In the genomic region with DNA sequence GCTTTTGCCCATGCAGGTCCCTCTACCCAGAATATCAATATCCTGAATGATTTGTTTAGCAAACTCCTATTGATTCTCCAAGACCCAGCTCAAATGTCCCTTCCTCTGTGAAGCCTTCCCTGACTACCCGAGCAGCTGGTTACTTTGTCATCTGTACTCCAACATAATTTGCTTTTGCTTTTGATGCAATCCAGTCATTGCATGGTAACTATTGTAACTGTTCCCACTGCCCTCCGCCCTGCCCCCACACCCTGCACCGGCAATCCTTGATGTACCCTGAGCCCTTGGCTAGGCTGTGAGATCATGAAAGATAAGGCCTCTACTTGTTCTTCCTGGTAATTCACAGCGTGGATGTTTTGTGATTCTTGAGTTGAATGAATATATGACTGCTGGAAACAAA, we compare ENCODE assay signal across 1 cellular context.
TF ChIP-seq lines count a peak whose summit lies in the region.

No MANE protein-coding gene starts in this region.

TF ChIP-seq in HepG2, 621 proteins besides CTCF, POLR2A, EP300 and RAD21 (continued from another document and continues in another):
- TF ChIP-seq, protein P1, sequence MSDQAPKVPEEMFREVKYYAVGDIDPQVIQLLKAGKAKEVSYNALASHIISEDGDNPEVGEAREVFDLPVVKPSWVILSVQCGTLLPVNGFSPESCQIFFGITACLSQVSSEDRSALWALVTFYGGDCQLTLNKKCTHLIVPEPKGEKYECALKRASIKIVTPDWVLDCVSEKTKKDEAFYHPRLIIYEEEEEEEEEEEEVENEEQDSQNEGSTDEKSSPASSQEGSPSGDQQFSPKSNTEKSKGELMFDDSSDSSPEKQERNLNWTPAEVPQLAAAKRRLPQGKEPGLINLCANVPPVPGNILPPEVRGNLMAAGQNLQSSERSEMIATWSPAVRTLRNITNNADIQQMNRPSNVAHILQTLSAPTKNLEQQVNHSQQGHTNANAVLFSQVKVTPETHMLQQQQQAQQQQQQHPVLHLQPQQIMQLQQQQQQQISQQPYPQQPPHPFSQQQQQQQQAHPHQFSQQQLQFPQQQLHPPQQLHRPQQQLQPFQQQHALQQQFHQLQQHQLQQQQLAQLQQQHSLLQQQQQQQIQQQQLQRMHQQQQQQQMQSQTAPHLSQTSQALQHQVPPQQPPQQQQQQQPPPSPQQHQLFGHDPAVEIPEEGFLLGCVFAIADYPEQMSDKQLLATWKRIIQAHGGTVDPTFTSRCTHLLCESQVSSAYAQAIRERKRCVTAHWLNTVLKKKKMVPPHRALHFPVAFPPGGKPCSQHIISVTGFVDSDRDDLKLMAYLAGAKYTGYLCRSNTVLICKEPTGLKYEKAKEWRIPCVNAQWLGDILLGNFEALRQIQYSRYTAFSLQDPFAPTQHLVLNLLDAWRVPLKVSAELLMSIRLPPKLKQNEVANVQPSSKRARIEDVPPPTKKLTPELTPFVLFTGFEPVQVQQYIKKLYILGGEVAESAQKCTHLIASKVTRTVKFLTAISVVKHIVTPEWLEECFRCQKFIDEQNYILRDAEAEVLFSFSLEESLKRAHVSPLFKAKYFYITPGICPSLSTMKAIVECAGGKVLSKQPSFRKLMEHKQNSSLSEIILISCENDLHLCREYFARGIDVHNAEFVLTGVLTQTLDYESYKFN (CRISPR knock-in tag; conservative IDR thresholded peaks at IDR 0.05) = peak; percentile 75
- TF ChIP-seq, protein P2, sequence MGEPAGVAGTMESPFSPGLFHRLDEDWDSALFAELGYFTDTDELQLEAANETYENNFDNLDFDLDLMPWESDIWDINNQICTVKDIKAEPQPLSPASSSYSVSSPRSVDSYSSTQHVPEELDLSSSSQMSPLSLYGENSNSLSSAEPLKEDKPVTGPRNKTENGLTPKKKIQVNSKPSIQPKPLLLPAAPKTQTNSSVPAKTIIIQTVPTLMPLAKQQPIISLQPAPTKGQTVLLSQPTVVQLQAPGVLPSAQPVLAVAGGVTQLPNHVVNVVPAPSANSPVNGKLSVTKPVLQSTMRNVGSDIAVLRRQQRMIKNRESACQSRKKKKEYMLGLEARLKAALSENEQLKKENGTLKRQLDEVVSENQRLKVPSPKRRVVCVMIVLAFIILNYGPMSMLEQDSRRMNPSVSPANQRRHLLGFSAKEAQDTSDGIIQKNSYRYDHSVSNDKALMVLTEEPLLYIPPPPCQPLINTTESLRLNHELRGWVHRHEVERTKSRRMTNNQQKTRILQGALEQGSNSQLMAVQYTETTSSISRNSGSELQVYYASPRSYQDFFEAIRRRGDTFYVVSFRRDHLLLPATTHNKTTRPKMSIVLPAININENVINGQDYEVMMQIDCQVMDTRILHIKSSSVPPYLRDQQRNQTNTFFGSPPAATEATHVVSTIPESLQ (CRISPR knock-in tag; conservative IDR thresholded peaks at IDR 0.05) = no peak
- TF ChIP-seq HDAC2 (CRISPR knock-in tag; IDR thresholded peaks at IDR 0.05) (0 out of 2 replicates have a peak, but pooled peaks have one; percentile 64), ELF3 (CRISPR knock-in tag; IDR thresholded peaks at IDR 0.05) (peak; percentile 90), ONECUT2 (CRISPR knock-in tag; IDR thresholded peaks at IDR 0.05) (no peak), KDM5A (IDR thresholded peaks at IDR 0.05; ENCODE audit: borderline replicate concordance, low read length) (no peak), NCOR1 (IDR thresholded peaks at IDR 0.05; ENCODE audit: borderline replicate concordance, low read length) (no peak), XBP1 (CRISPR knock-in tag; IDR thresholded peaks at IDR 0.05) (no peak), ZNF614 (CRISPR knock-in tag; IDR thresholded peaks at IDR 0.05; ENCODE audit: borderline replicate concordance) (no peak), HMG20A (CRISPR knock-in tag; IDR thresholded peaks at IDR 0.05; ENCODE audit: borderline replicate concordance) (peak; percentile 47; the same call in 1 of the 2 replicates), ZNF792 (CRISPR knock-in tag; IDR thresholded peaks at IDR 0.05) (0 out of 2 replicates have a peak, but pooled peaks have one; percentile 50), ZFP1 (CRISPR knock-in tag; IDR thresholded peaks at IDR 0.05) (peak; percentile 59; the same call in 1 of the 2 replicates), GATAD1 (CRISPR knock-in tag; IDR thresholded peaks at IDR 0.05) (0 out of 2 replicates have a peak, but pooled peaks have one; percentile 18), ISL2 (CRISPR knock-in tag; IDR thresholded peaks at IDR 0.05) (peak; percentile 25; the same call in 1 of the 2 replicates), MED1 (CRISPR knock-in tag; IDR thresholded peaks at IDR 0.05) (peak; percentile 62; the same call in 1 of the 2 replicates), POGZ (CRISPR knock-in tag; IDR thresholded peaks at IDR 0.05) (no peak), ZNF441 (CRISPR knock-in tag; IDR thresholded peaks at IDR 0.05; ENCODE audit: borderline replicate concordance) (peak; percentile 32; the same call in 1 of the 2 replicates), FOSL2 (CRISPR knock-in tag; IDR thresholded peaks at IDR 0.05) (peak; percentile 64), ZMYM3 (CRISPR knock-in tag; IDR thresholded peaks at IDR 0.05) (peak; percentile 50; the same call in 1 of the 2 replicates), SALL1 (CRISPR knock-in tag; IDR thresholded peaks at IDR 0.05) (peak; percentile 65), GATAD2A (CRISPR knock-in tag; IDR thresholded peaks at IDR 0.05) (peak; percentile 74), HOXA9 (CRISPR knock-in tag; IDR thresholded peaks at IDR 0.05; ENCODE audit: borderline replicate concordance) (no peak), ZMYM4 (CRISPR knock-in tag; IDR thresholded peaks at IDR 0.05) (peak; percentile 27; the same call in 1 of the 2 replicates), ELF1 (CRISPR knock-in tag; IDR thresholded peaks at IDR 0.05) (0 out of 2 replicates have a peak, but pooled peaks have one; percentile 16), ATM (IDR thresholded peaks at IDR 0.05; ENCODE audit: borderline replicate concordance) (no peak), CEBPG (CRISPR knock-in tag; IDR thresholded peaks at IDR 0.05) (peak; percentile 76), HOXA3 (CRISPR knock-in tag; IDR thresholded peaks at IDR 0.05) (peak; percentile 58; the same call in 1 of the 2 replicates), KDM1A (CRISPR knock-in tag; IDR thresholded peaks at IDR 0.05) (no peak), SOX5 (CRISPR knock-in tag; IDR thresholded peaks at IDR 0.05; ENCODE audit: borderline replicate concordance) (peak; percentile 79; the same call in 1 of the 2 replicates), SMC3 (IDR thresholded peaks at IDR 0.05; ENCODE audit: low read length) (peak; percentile 45), RARA (CRISPR knock-in tag; IDR thresholded peaks at IDR 0.05) (peak; percentile 37; the same call in 1 of the 2 replicates), ZNF24 (IDR thresholded peaks at IDR 0.05) (0 out of 2 replicates have a peak, but pooled peaks have one; percentile 28)
- TF ChIP-seq, protein P3, sequence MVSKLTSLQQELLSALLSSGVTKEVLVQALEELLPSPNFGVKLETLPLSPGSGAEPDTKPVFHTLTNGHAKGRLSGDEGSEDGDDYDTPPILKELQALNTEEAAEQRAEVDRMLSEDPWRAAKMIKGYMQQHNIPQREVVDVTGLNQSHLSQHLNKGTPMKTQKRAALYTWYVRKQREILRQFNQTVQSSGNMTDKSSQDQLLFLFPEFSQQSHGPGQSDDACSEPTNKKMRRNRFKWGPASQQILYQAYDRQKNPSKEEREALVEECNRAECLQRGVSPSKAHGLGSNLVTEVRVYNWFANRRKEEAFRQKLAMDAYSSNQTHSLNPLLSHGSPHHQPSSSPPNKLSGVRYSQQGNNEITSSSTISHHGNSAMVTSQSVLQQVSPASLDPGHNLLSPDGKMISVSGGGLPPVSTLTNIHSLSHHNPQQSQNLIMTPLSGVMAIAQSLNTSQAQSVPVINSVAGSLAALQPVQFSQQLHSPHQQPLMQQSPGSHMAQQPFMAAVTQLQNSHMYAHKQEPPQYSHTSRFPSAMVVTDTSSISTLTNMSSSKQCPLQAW (CRISPR knock-in tag; IDR thresholded peaks at IDR 0.05) = 0 out of 2 replicates have a peak, but pooled peaks have one; percentile 44
- TF ChIP-seq, protein P4, sequence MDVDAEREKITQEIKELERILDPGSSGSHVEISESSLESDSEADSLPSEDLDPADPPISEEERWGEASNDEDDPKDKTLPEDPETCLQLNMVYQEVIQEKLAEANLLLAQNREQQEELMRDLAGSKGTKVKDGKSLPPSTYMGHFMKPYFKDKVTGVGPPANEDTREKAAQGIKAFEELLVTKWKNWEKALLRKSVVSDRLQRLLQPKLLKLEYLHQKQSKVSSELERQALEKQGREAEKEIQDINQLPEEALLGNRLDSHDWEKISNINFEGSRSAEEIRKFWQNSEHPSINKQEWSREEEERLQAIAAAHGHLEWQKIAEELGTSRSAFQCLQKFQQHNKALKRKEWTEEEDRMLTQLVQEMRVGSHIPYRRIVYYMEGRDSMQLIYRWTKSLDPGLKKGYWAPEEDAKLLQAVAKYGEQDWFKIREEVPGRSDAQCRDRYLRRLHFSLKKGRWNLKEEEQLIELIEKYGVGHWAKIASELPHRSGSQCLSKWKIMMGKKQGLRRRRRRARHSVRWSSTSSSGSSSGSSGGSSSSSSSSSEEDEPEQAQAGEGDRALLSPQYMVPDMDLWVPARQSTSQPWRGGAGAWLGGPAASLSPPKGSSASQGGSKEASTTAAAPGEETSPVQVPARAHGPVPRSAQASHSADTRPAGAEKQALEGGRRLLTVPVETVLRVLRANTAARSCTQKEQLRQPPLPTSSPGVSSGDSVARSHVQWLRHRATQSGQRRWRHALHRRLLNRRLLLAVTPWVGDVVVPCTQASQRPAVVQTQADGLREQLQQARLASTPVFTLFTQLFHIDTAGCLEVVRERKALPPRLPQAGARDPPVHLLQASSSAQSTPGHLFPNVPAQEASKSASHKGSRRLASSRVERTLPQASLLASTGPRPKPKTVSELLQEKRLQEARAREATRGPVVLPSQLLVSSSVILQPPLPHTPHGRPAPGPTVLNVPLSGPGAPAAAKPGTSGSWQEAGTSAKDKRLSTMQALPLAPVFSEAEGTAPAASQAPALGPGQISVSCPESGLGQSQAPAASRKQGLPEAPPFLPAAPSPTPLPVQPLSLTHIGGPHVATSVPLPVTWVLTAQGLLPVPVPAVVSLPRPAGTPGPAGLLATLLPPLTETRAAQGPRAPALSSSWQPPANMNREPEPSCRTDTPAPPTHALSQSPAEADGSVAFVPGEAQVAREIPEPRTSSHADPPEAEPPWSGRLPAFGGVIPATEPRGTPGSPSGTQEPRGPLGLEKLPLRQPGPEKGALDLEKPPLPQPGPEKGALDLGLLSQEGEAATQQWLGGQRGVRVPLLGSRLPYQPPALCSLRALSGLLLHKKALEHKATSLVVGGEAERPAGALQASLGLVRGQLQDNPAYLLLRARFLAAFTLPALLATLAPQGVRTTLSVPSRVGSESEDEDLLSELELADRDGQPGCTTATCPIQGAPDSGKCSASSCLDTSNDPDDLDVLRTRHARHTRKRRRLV (CRISPR knock-in tag; IDR thresholded peaks at IDR 0.05) = no peak
- TF ChIP-seq, protein P5, sequence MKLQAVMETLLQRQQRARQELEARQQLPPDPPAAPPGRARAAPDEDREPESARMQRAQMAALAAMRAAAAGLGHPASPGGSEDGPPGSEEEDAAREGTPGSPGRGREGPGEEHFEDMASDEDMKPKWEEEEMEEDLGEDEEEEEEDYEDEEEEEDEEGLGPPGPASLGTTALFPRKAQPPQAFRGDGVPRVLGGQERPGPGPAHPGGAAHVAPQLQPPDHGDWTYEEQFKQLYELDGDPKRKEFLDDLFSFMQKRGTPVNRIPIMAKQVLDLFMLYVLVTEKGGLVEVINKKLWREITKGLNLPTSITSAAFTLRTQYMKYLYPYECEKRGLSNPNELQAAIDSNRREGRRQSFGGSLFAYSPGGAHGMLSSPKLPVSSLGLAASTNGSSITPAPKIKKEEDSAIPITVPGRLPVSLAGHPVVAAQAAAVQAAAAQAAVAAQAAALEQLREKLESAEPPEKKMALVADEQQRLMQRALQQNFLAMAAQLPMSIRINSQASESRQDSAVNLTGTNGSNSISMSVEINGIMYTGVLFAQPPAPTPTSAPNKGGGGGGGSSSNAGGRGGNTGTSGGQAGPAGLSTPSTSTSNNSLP (IDR thresholded peaks at IDR 0.05; ENCODE audit: low read depth, low read length) = peak; percentile 88
- TF ChIP-seq, protein P6, sequence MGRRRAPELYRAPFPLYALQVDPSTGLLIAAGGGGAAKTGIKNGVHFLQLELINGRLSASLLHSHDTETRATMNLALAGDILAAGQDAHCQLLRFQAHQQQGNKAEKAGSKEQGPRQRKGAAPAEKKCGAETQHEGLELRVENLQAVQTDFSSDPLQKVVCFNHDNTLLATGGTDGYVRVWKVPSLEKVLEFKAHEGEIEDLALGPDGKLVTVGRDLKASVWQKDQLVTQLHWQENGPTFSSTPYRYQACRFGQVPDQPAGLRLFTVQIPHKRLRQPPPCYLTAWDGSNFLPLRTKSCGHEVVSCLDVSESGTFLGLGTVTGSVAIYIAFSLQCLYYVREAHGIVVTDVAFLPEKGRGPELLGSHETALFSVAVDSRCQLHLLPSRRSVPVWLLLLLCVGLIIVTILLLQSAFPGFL (CRISPR knock-in tag; IDR thresholded peaks at IDR 0.05) = no peak
